1 cellular context compared by ENCODE assay signal in genomic region chr5:178332096-178332780, GRCh38.
TF ChIP-seq lines count a peak whose summit lies in the region.

No MANE protein-coding gene starts in this region.

TF ChIP-seq in GM23338, 12 proteins besides CTCF, POLR2A, EP300 and RAD21:
- TF ChIP-seq ZNF462 (CRISPR knock-in tag; IDR thresholded peaks at IDR 0.05), result no peak
- no peak for TF ChIP-seq EZH2 (IDR thresholded peaks at IDR 0.05; ENCODE audit: low read depth, unreplicated experiment)
- no peak for TF ChIP-seq NANOG (IDR thresholded peaks at IDR 0.05; ENCODE audit: borderline replicate concordance)
- TF ChIP-seq ZNF331 (CRISPR knock-in tag; IDR thresholded peaks at IDR 0.05; ENCODE audit: low read depth), result no peak
- no peak for TF ChIP-seq POLR2AphosphoS5 (IDR thresholded peaks at IDR 0.05; ENCODE audit: low read depth)
- TF ChIP-seq EZH2phosphoT487 (IDR thresholded peaks at IDR 0.05; ENCODE audit: unreplicated experiment), result no peak
- TF ChIP-seq REST (IDR thresholded peaks at IDR 0.05; ENCODE audit: unreplicated experiment), result no peak
- TF ChIP-seq JUNB (IDR thresholded peaks at IDR 0.05; ENCODE audit: unreplicated experiment), result no peak
- no peak for TF ChIP-seq CREB1 (CRISPR knock-in tag; IDR thresholded peaks at IDR 0.05; ENCODE audit: low read depth)
- no peak for TF ChIP-seq ZNF114 (CRISPR knock-in tag; IDR thresholded peaks at IDR 0.05)
- no peak for TF ChIP-seq ETS1 (IDR thresholded peaks at IDR 0.05)
- no peak for TF ChIP-seq STAT1 (IDR thresholded peaks at IDR 0.05; ENCODE audit: unreplicated experiment)
